8 cellular contexts compared by ENCODE assay signal in genomic region chr6:90284745-90285481, GRCh38. TPM values are rescaled to one million over a fixed set of nuclear protein-coding genes. Genes with fewer than 3 reads are reported as not detected.
DNase-seq lines count a peak whose midpoint lies in the region; ATAC-seq and TF ChIP-seq lines count a peak whose summit lies in the region.

No MANE protein-coding gene starts in this region.

- H3K4me1 ChIP-seq in CD4-positive, alpha-beta memory T cell (ENCODE audit: insufficient read depth, low read length): peaks cover 31% of the 10 kb centered on the region
- peaks cover 15% of the 10 kb centered on the region for H3K4me1 ChIP-seq in foreskin keratinocyte
- H3K4me1 ChIP-seq in gastrocnemius medialis: peaks cover 51 to 60% of the 10 kb centered on the region in 2 donors
- 0 out of 2 replicates have a peak, but pooled peaks cover 3% of the 10 kb centered on the region for H3K4me1 ChIP-seq in Caco-2

- POLR2A ChIA-PET in CD4-positive, alpha-beta memory T cell (lab: Charles Lee; ENCODE audit: partially characterized antibody): interaction anchor here (0.9 to 5.6 kb wide), 19 partner anchors 11 to 332 kb away, joined by 3 to 85 read pairs (median 5); partner anchors contain the start of gene BACH2
- POLR2A ChIA-PET in WTC11 (lab: Charles Lee): interaction anchor here (0.5 kb wide), 1 partner anchor 1828 kb away, joined by 6 read pairs; no protein-coding TSS in a partner anchor
- POLR2A ChIA-PET in Caco-2 (lab: Charles Lee): no interaction called here

- no peak for TF ChIP-seq POLR2A in gastrocnemius medialis (IDR thresholded peaks at IDR 0.05)

- H3K4me3 ChIP-seq in CD4-positive, alpha-beta memory T cell (ENCODE audit: low read length in 2 of 2): peak overlapping the region; percentile 32 to 58
- H3K4me3 ChIP-seq in gastrocnemius medialis: peak overlapping the region; percentile 27 to 49 (median 43)
- no peak overlapping the region for H3K4me3 ChIP-seq in Caco-2 (ENCODE audit: low read depth, low read length)

- TF ChIP-seq CTCF in WTC11 (IDR thresholded peaks at IDR 0.05) (no peak), foreskin keratinocyte (conservative IDR thresholded peaks at IDR 0.05) (no peak), gastrocnemius medialis (IDR thresholded peaks at IDR 0.05 in 4 of 5, conservative IDR thresholded peaks at IDR 0.05 in 1 of 5) (no peak), Caco-2 (IDR thresholded peaks at IDR 0.05; ENCODE audit: insufficient read depth in 1 of 2, low read depth in 1 of 2, low read length in 1 of 2, severe bottlenecking in 1 of 2, unreplicated experiment in 1 of 2) (no peak)

- H3K27me3 Mint-ChIP-seq in CD4-positive, alpha-beta memory T cell: no peaks in the 10 kb centered on the region
- H3K27me3 Mint-ChIP-seq in WTC11 (ENCODE audit: low read depth) (no peaks in the 10 kb centered on the region), Caco-2 (ENCODE audit: insufficient read depth, unreplicated experiment) (peaks cover 10% of the 10 kb centered on the region)

- no peaks in the 10 kb centered on the region for H3K27me3 ChIP-seq in CD4-positive, alpha-beta memory T cell (ENCODE audit: insufficient read depth, low read length)
- no peaks in the 10 kb centered on the region for H3K27me3 ChIP-seq in foreskin keratinocyte
- H3K27me3 ChIP-seq in gastrocnemius medialis: no peaks in the 10 kb centered on the region
- H3K27me3 ChIP-seq in Caco-2 (replicated peaks; ENCODE audit: control insufficient read depth, insufficient read depth, low read length): no peaks in the 10 kb centered on the region; the same call in 1 of the 2 replicates

- H3K27ac ChIP-seq in CD4-positive, alpha-beta memory T cell (ENCODE audit: low read depth, low read length): peak overlapping the region; percentile 46
- H3K27ac ChIP-seq in foreskin keratinocyte (peak overlapping the region; percentile 73), gastrocnemius medialis (peak overlapping the region; percentile 75 to 92 (median 84))

- H3K9me3 Mint-ChIP-seq in CD4-positive, alpha-beta memory T cell: peaks cover 0 to 11% (median 0%) of the 10 kb centered on the region in 8 donors
- peaks cover 9% of the 10 kb centered on the region; the same call in 1 of the 2 replicates for H3K9me3 Mint-ChIP-seq in WTC11
- H3K9me3 Mint-ChIP-seq in Caco-2 (ENCODE audit: unreplicated experiment): no peaks in the 10 kb centered on the region

- peak; percentile 87 for ATAC-seq in GM19395 (IDR thresholded peaks at IDR 0.05; ENCODE audit: unreplicated experiment)
- ATAC-seq in HG03432 (IDR thresholded peaks at IDR 0.05; ENCODE audit: unreplicated experiment): peak; percentile 89
- no peak for ATAC-seq in WTC11
- ATAC-seq in foreskin keratinocyte: peak; percentile 49
- peak; percentile 51 to 73 for ATAC-seq in gastrocnemius medialis

- intact Hi-C loops in CD4-positive, alpha-beta memory T cell (cut with micrococcal nuclease): loop anchor here (1.0 kb wide), 3 partner anchors 11 to 204 kb away; partner anchors contain the start of gene BACH2
- intact Hi-C loops in gastrocnemius medialis (cut with DNase I; ENCODE audit: low total_unique reads): loop anchor here (1.0 to 5.0 kb wide), 3 partner anchors 67 to 873 kb away; partner anchors contain the start of gene RRAGD
- intact Hi-C loops in Caco-2 (cut with micrococcal nuclease; ENCODE audit: unreplicated experiment): loop anchor here (5.0 kb wide), 1 partner anchor 343 kb away; no protein-coding TSS in a partner anchor

- no TSS peak for BruUV-seq in Caco-2 (replicated peaks; lab: Mats Ljungman, UMichigan)

- H3K9me3 ChIP-seq in CD4-positive, alpha-beta memory T cell (ENCODE audit: control insufficient read depth in 1 of 2, low read length in 2 of 2): no peaks in the 10 kb centered on the region
- H3K9me3 ChIP-seq in gastrocnemius medialis (no peaks in the 10 kb centered on the region), Caco-2 (no peaks in the 10 kb centered on the region; the same call in 1 of the 2 replicates)

- no peaks in the 10 kb centered on the region for H3K36me3 ChIP-seq in CD4-positive, alpha-beta memory T cell (ENCODE audit: insufficient read depth, low read length)
- no peaks in the 10 kb centered on the region for H3K36me3 ChIP-seq in gastrocnemius medialis
- H3K36me3 ChIP-seq in Caco-2 (ENCODE audit: control insufficient read depth, insufficient read depth, low read length): no peaks in the 10 kb centered on the region

- DNase-seq in CD4-positive, alpha-beta memory T cell: peak; percentile 36 to 74 (median 48)
- DNase-seq in WTC11 (ENCODE audit: low spot score): no peak
- peak in 1 of 2 donors; percentile 58 for DNase-seq in foreskin keratinocyte
- peak; percentile 26 to 31 for DNase-seq in gastrocnemius medialis
- DNase-seq in Caco-2: no peak
- DNase-seq in COR-L47 (lab: John Stamatoyannopoulos, UW): no peak

- H3K4me1 Mint-ChIP-seq in CD4-positive, alpha-beta memory T cell: peaks cover 46 to 85% (median 65%) of the 10 kb centered on the region in 4 donors
- peaks cover 45% of the 10 kb centered on the region for H3K4me1 Mint-ChIP-seq in WTC11
- H3K4me1 Mint-ChIP-seq in Caco-2 (ENCODE audit: low read depth, unreplicated experiment): peaks cover 5% of the 10 kb centered on the region

- CTCF ChIA-PET in CD4-positive, alpha-beta memory T cell (lab: Charles Lee; ENCODE audit: partially characterized antibody): interaction anchor here (1.1 to 8.5 kb wide), 9 partner anchors 10 to 355 kb away, joined by 3 to 76 read pairs (median 16); no protein-coding TSS in a partner anchor
- CTCF ChIA-PET in WTC11 (lab: Charles Lee): interaction anchor here (0.7 to 7.4 kb wide), 13 partner anchors 12 to 344 kb away, joined by 3 to 125 read pairs (median 3); no protein-coding TSS in a partner anchor
- CTCF ChIA-PET in Caco-2 (lab: Charles Lee): interaction anchor here (0.6 to 1.3 kb wide), 3 partner anchors 11 to 344 kb away, joined by 3 to 5 read pairs (median 3); no protein-coding TSS in a partner anchor

- peak overlapping the region; percentile 80 to 95 (median 86) for H3K4me3 Mint-ChIP-seq in CD4-positive, alpha-beta memory T cell
- H3K4me3 Mint-ChIP-seq in WTC11 (no peak overlapping the region), Caco-2 (ENCODE audit: unreplicated experiment) (no peak overlapping the region)

- H3K36me3 Mint-ChIP-seq in CD4-positive, alpha-beta memory T cell: peaks cover 6 to 18% of the 10 kb centered on the region in 2 donors
- H3K36me3 Mint-ChIP-seq in WTC11 (no peaks in the 10 kb centered on the region), Caco-2 (ENCODE audit: insufficient read depth, unreplicated experiment) (no peaks in the 10 kb centered on the region)

- H3K27ac Mint-ChIP-seq in CD4-positive, alpha-beta memory T cell: peak overlapping the region; percentile 77 to 98 (median 89)
- peak overlapping the region; percentile 86 for H3K27ac Mint-ChIP-seq in WTC11
- no peak overlapping the region for H3K27ac Mint-ChIP-seq in Caco-2 (ENCODE audit: unreplicated experiment)

- in situ Hi-C loops in gastrocnemius medialis (cut with MboI; ENCODE audit: low sequenced_read_pairs in 4 of 4): loop anchor here in 3 of 4 donors (5.0 to 25.0 kb wide), 6 partner anchors 87 to 323 kb away; no protein-coding TSS in a partner anchor

TF ChIP-seq in WTC11, 78 proteins besides CTCF, POLR2A, EP300 and RAD21:
- TF ChIP-seq CBFB (CRISPR knock-in tag; IDR thresholded peaks at IDR 0.05; ENCODE audit: low read depth) (no peak), ERG (CRISPR knock-in tag; IDR thresholded peaks at IDR 0.05) (no peak), ZMAT4 (CRISPR knock-in tag; IDR thresholded peaks at IDR 0.05) (no peak)

RNA-seq across cellular contexts. Expression of gene BACH2, which starts 11.7 kb away (rescaled TPM):
- 10 to 100 TPM; 44.4 to 48.0 TPM for total RNA-seq in CD4-positive, alpha-beta memory T cell
- polyA plus RNA-seq in CD4-positive, alpha-beta memory T cell: 1 to 10 TPM; 6.5 to 7.2 TPM
- total RNA-seq in WTC11 (2021): 3.9 to 5.9 TPM (median 4.5 TPM) in 3 replicates
- 0.99 and 1.4 TPM in 2 replicates for total RNA-seq in foreskin keratinocyte
- 0.17 and 0.27 TPM in 2 replicates for polyA plus RNA-seq in foreskin keratinocyte
- total RNA-seq in gastrocnemius medialis: 10 to 100 TPM in 2 of 4 donors, 1 to 10 TPM in 2; 3.6 to 13.4 (median 7.5) TPM
- total RNA-seq in Caco-2 (2022): 0.32 and 0.43 TPM in 2 replicates

Comparison
In these comparisons a context has a peak if more than half of its experiments do, and no peak if none do; other contexts are left out.
1. DNase-seq: peak in CD4-positive, alpha-beta memory T cell (5 of 5) and gastrocnemius medialis (2 of 2); none in WTC11 (single experiment), Caco-2 (0 of 2) and COR-L47 (single experiment).
2. H3K4me3 Mint-ChIP-seq: peak in CD4-positive, alpha-beta memory T cell (8 of 8); none in WTC11 (single experiment) and Caco-2 (single experiment).
3. Peak in every context shown above with its lines, with median percentiles within 50 percentile points of each other: H3K27ac ChIP-seq.